ENCODE assay signal across 1 cellular context in genomic region chrX:101385795-101386541, GRCh38.
TF ChIP-seq lines count a peak whose summit lies in the region.

Gene BTK, minus strand, starts transcription at chrX:101386191. Its CDS starts 10,907 bp downstream, at chrX:101375284.

TF ChIP-seq in K562, 482 proteins besides CTCF, POLR2A, EP300 and RAD21 (continued from another document and continues in another):
- TF ChIP-seq DEAF1 (CRISPR knock-in tag; IDR thresholded peaks at IDR 0.05) (no peak), CBX5 (IDR thresholded peaks at IDR 0.05; ENCODE audit: borderline replicate concordance, low read depth) (no peak), FIP1L1 (IDR thresholded peaks at IDR 0.05; ENCODE audit: low read depth, low read length, poor library complexity, severe bottlenecking) (no peak), SNRNP70 (optimal IDR thresholded peaks at IDR 0.05; ENCODE audit: low read depth, low read length) (no peak), E2F5 (CRISPR knock-in tag; IDR thresholded peaks at IDR 0.05) (no peak), GTF3C2 (IDR thresholded peaks at IDR 0.05; ENCODE audit: borderline replicate concordance, extremely low read depth, insufficient read length) (no peak), ZNF644 (tag; IDR thresholded peaks at IDR 0.05; ENCODE audit: low read depth) (no peak), PHF20 (IDR thresholded peaks at IDR 0.05; ENCODE audit: partially characterized antibody) (no peak), KDM5B (IDR thresholded peaks at IDR 0.05; ENCODE audit: insufficient replicate concordance, low read depth, low read length) (peak; percentile 67), HDAC1 (IDR thresholded peaks at IDR 0.05) (peak in 1 of 2 experiments; percentile 58; a peak in 1 of 4 replicates), ZNF124 (CRISPR knock-in tag; IDR thresholded peaks at IDR 0.05) (no peak), CC2D1A (IDR thresholded peaks at IDR 0.05) (no peak), SMAD2 (IDR thresholded peaks at IDR 0.05; ENCODE audit: low read depth, low read length) (no peak), RBM39 (optimal IDR thresholded peaks at IDR 0.05; ENCODE audit: low read depth, low read length) (no peak), FOXK1 (CRISPR knock-in tag; IDR thresholded peaks at IDR 0.05; ENCODE audit: borderline replicate concordance) (no peak), POLR3A (IDR thresholded peaks at IDR 0.05; ENCODE audit: borderline replicate concordance, extremely low read depth, insufficient read depth, insufficient read length) (no peak), POLR2AphosphoS5 (IDR thresholded peaks at IDR 0.05; ENCODE audit: control insufficient read depth, insufficient read depth, low read depth, low read length) (peak; percentile 54), CTBP1 (IDR thresholded peaks at IDR 0.05; ENCODE audit: borderline replicate concordance) (peak; percentile 42; the same call in 1 of the 2 replicates), ZHX1 (conservative IDR thresholded peaks at IDR 0.05; ENCODE audit: low read length) (no peak), PHB2 (IDR thresholded peaks at IDR 0.05; ENCODE audit: low read depth) (no peak), SPI1 (IDR thresholded peaks at IDR 0.05; ENCODE audit: borderline replicate concordance, low read depth, low read length) (peak; percentile 99), RNF219 (CRISPR knock-in tag; IDR thresholded peaks at IDR 0.05) (no peak), ZNF431 (CRISPR knock-in tag; IDR thresholded peaks at IDR 0.05) (no peak), SMAD4 (CRISPR knock-in tag; conservative IDR thresholded peaks at IDR 0.05) (no peak), CGGBP1 (CRISPR knock-in tag; IDR thresholded peaks at IDR 0.05) (no peak), ZNF41 (CRISPR knock-in tag; conservative IDR thresholded peaks at IDR 0.05) (no peak), ZNF75A (CRISPR knock-in tag; IDR thresholded peaks at IDR 0.05) (no peak), BCL6 (CRISPR knock-in tag; IDR thresholded peaks at IDR 0.05) (no peak), JUNB (CRISPR knock-in tag; conservative IDR thresholded peaks at IDR 0.05) (no peak), SAFB (IDR thresholded peaks at IDR 0.05; ENCODE audit: borderline replicate concordance, low read depth, low read length) (no peak), BHLHE40 (IDR thresholded peaks at IDR 0.05; ENCODE audit: low read length) (no peak), HNRNPH1 (optimal IDR thresholded peaks at IDR 0.05; ENCODE audit: low read depth, low read length) (no peak), REST (CRISPR knock-in tag; IDR thresholded peaks at IDR 0.05; ENCODE audit: low read depth) (no peak), GABPA (tag; conservative IDR thresholded peaks at IDR 0.05; ENCODE audit: low read depth) (no peak), DPF2 (IDR thresholded peaks at IDR 0.05) (peak; percentile 74), SMARCA4 (IDR thresholded peaks at IDR 0.05) (peak; percentile 43; the same call in 1 of the 2 replicates), PTBP1 (IDR thresholded peaks at IDR 0.05; ENCODE audit: low read depth, low read length) (no peak), ARNT (IDR thresholded peaks at IDR 0.05) (no peak), UBTF (IDR thresholded peaks at IDR 0.05; ENCODE audit: borderline replicate concordance in 1 of 2, low read depth in 2 of 2, low read length in 2 of 2) (no peak), MECOM (CRISPR knock-in tag; IDR thresholded peaks at IDR 0.05) (no peak), YBX1 (IDR thresholded peaks at IDR 0.05) (no peak), ZNF785 (CRISPR knock-in tag; IDR thresholded peaks at IDR 0.05) (no peak), ZNF76 (CRISPR knock-in tag; IDR thresholded peaks at IDR 0.05; ENCODE audit: borderline replicate concordance) (no peak), SRSF3 (IDR thresholded peaks at IDR 0.05; ENCODE audit: insufficient read depth, low read length) (no peak), CBX3 (IDR thresholded peaks at IDR 0.05; ENCODE audit: borderline replicate concordance in 1 of 2, low read length in 2 of 2) (no peak), ZNF695 (CRISPR knock-in tag; IDR thresholded peaks at IDR 0.05) (no peak), RBM22 (IDR thresholded peaks at IDR 0.05; ENCODE audit: low read depth, low read length, poor library complexity, severe bottlenecking) (no peak), FOXA3 (CRISPR knock-in tag; conservative IDR thresholded peaks at IDR 0.05 in 1 of 2, IDR thresholded peaks at IDR 0.05 in 1 of 2) (no peak), XRCC3 (IDR thresholded peaks at IDR 0.05) (no peak), ZFPM2 (CRISPR knock-in tag; IDR thresholded peaks at IDR 0.05) (no peak)
- TF ChIP-seq, protein P1, sequence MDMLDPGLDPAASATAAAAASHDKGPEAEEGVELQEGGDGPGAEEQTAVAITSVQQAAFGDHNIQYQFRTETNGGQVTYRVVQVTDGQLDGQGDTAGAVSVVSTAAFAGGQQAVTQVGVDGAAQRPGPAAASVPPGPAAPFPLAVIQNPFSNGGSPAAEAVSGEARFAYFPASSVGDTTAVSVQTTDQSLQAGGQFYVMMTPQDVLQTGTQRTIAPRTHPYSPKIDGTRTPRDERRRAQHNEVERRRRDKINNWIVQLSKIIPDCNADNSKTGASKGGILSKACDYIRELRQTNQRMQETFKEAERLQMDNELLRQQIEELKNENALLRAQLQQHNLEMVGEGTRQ (CRISPR knock-in tag; IDR thresholded peaks at IDR 0.05), result no peak
- TF ChIP-seq, protein P2, sequence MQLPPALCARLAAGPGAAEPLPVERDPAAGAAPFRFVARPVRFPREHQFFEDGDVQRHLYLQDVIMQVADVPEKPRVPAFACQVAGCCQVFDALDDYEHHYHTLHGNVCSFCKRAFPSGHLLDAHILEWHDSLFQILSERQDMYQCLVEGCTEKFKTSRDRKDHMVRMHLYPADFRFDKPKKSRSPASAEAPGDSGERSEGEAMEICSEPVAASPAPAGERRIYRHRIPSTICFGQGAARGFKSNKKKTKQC (CRISPR knock-in tag; IDR thresholded peaks at IDR 0.05), result no peak
